ENCODE assay signal across 1 cellular context in the genomic region with DNA sequence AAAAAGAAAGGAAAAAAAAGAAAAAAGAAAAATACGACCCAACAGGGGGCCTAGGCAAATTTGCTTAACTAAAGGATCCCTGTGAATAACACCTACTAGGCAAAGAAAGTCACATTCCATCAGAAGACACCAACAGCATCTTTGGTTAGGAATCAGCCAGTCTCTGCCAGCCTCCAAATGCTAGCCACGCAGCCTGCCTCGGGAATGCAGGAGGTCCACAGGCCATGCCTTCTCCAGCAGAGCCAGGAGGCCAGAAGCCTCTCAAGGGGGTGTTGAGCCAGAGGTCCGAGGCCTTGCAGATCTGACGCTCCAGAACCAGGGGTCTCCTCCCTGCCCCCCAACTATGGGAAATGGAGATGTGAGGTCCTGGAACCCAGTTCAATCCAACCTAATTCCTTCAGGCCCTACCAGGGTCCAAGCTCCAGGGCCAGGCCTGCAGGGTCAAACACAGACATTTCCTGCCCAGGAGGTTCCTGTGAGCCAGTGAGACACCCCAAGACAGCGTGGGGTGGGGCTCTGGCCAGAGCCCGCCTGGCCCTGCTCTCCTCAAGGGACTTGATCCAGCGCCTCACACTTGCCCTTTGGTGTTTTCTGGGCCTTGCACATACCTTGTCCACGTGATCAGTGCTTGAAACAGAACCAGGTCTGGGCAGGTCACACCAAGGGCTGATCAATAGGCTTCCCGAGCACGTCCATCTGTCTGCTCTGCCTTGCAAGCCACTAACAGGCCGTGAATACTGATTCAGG.
TF ChIP-seq lines count a peak whose summit lies in the region.

No MANE protein-coding gene starts in this region.

TF ChIP-seq in liver, 16 proteins besides CTCF, POLR2A, EP300 and RAD21:
- TF ChIP-seq, protein P1, sequence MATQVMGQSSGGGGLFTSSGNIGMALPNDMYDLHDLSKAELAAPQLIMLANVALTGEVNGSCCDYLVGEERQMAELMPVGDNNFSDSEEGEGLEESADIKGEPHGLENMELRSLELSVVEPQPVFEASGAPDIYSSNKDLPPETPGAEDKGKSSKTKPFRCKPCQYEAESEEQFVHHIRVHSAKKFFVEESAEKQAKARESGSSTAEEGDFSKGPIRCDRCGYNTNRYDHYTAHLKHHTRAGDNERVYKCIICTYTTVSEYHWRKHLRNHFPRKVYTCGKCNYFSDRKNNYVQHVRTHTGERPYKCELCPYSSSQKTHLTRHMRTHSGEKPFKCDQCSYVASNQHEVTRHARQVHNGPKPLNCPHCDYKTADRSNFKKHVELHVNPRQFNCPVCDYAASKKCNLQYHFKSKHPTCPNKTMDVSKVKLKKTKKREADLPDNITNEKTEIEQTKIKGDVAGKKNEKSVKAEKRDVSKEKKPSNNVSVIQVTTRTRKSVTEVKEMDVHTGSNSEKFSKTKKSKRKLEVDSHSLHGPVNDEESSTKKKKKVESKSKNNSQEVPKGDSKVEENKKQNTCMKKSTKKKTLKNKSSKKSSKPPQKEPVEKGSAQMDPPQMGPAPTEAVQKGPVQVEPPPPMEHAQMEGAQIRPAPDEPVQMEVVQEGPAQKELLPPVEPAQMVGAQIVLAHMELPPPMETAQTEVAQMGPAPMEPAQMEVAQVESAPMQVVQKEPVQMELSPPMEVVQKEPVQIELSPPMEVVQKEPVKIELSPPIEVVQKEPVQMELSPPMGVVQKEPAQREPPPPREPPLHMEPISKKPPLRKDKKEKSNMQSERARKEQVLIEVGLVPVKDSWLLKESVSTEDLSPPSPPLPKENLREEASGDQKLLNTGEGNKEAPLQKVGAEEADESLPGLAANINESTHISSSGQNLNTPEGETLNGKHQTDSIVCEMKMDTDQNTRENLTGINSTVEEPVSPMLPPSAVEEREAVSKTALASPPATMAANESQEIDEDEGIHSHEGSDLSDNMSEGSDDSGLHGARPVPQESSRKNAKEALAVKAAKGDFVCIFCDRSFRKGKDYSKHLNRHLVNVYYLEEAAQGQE (IDR thresholded peaks at IDR 0.05): no peak
- no peak for TF ChIP-seq EGR1 (IDR thresholded peaks at IDR 0.05; ENCODE audit: low read depth in 2 of 2)
- no peak for TF ChIP-seq JUND (IDR thresholded peaks at IDR 0.05)
- peak; percentile 53 to 81 for TF ChIP-seq HNF4A (conservative IDR thresholded peaks at IDR 0.05)
- TF ChIP-seq, protein P2, sequence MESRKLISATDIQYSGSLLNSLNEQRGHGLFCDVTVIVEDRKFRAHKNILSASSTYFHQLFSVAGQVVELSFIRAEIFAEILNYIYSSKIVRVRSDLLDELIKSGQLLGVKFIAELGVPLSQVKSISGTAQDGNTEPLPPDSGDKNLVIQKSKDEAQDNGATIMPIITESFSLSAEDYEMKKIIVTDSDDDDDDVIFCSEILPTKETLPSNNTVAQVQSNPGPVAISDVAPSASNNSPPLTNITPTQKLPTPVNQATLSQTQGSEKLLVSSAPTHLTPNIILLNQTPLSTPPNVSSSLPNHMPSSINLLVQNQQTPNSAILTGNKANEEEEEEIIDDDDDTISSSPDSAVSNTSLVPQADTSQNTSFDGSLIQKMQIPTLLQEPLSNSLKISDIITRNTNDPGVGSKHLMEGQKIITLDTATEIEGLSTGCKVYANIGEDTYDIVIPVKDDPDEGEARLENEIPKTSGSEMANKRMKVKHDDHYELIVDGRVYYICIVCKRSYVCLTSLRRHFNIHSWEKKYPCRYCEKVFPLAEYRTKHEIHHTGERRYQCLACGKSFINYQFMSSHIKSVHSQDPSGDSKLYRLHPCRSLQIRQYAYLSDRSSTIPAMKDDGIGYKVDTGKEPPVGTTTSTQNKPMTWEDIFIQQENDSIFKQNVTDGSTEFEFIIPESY (IDR thresholded peaks at IDR 0.05): no peak
- TF ChIP-seq RXRA (IDR thresholded peaks at IDR 0.05): peak; percentile 68 to 79
- no peak for TF ChIP-seq TAF1 (conservative IDR thresholded peaks at IDR 0.05)
- TF ChIP-seq YY1 (IDR thresholded peaks at IDR 0.05): peak; percentile 30
- no peak for TF ChIP-seq GABPA (IDR thresholded peaks at IDR 0.05 in 1 of 2, conservative IDR thresholded peaks at IDR 0.05 in 1 of 2)
- TF ChIP-seq, protein P3, sequence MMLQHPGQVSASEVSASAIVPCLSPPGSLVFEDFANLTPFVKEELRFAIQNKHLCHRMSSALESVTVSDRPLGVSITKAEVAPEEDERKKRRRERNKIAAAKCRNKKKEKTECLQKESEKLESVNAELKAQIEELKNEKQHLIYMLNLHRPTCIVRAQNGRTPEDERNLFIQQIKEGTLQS (IDR thresholded peaks at IDR 0.05): no peak
- TF ChIP-seq FOXA1 (IDR thresholded peaks at IDR 0.05): peak; percentile 51
- TF ChIP-seq HNF4G (IDR thresholded peaks at IDR 0.05): peak; percentile 4
- TF ChIP-seq FOXA2 (IDR thresholded peaks at IDR 0.05): peak; percentile 24
- no peak for TF ChIP-seq NR2F2 (IDR thresholded peaks at IDR 0.05)
